ENCODE assay signal across 23 cellular contexts in the genomic region with DNA sequence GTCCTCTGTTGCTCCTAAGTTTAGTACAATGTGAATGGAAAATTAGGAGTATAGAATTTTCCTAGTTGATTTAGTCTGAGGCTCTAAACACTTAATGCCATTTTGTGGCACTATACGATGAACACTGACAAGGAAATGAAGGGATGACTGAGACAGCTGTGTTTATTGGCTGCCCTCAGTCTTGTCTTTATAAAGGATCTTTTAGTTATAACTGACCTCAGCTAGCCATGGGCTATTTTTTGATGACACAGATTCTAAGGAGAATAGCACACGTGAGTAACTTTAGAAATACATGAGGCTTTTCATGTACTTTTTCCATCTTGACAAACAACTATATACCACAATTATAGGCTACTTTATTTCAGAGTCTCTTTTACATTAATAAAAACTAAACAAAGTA.
"Had no signal": no experiment of that assay in that cellular context is flagged by ENCODE, and none has a peak within 500 bp of the region (broad histone marks: within the 10 kb centered on the region; RNA-seq: fewer than 3 reads in every experiment).

No MANE protein-coding gene starts in this region.

- H3K4me1 ChIP-seq: left lung, right lobe of liver, spleen had no signal

- H3K4me1 Mint-ChIP-seq: naive thymus-derived CD8-positive, alpha-beta T cell; stimulated activated naive B cell treated with anti-CD40 and anti-IgM and Interleukin-4, amounts not matched to agents 10 μg/mL and 1 μg/mL and 100 μg/mL, for 72 hours had no signal

- H3K36me3 Mint-ChIP-seq: mesothelial cell of epicardium; naive thymus-derived CD8-positive, alpha-beta T cell; stimulated activated naive B cell treated with anti-CD40 and anti-IgM and Interleukin-4, amounts not matched to agents 10 μg/mL and 1 μg/mL and 100 μg/mL, for 72 hours had no signal

- H3K4me3 Mint-ChIP-seq: mesothelial cell of epicardium; naive thymus-derived CD8-positive, alpha-beta T cell; nephron progenitor cell; stimulated activated naive B cell treated with anti-CD40 and anti-IgM and Interleukin-4, amounts not matched to agents 10 μg/mL and 1 μg/mL and 100 μg/mL, for 72 hours; stimulated activated naive CD8-positive, alpha-beta T cell treated with anti-CD3 and anti-CD28 coated beads, Interleukin-15, Interleukin-2, amounts not matched to agents 100 ng/mL and 50 ng/mL, for 24 hours had no signal

- H3K4me3 ChIP-seq: dorsolateral prefrontal cortex, heart right ventricle, left lung, mucosa of descending colon, right lobe of liver, spleen, thoracic aorta, tibial nerve, upper lobe of left lung had no signal

- H3K27ac ChIP-seq: dorsolateral prefrontal cortex, epithelial cell of prostate, left lung, right lobe of liver, spleen, tibial nerve, upper lobe of left lung had no signal

- H3K36me3 ChIP-seq: heart right ventricle, left lung, right lobe of liver, spleen, thoracic aorta, tibial nerve, upper lobe of left lung had no signal

- ATAC-seq: esophagus mucosa; heart right ventricle; left cardiac atrium; left lung; mucosa of descending colon; naive thymus-derived CD8-positive, alpha-beta T cell; right lobe of liver; stimulated activated naive B cell treated with anti-CD40 and anti-IgM and Interleukin-4, amounts not matched to agents 10 μg/mL and 1 μg/mL and 100 μg/mL, for 72 hours had no signal

- DNase-seq: dorsolateral prefrontal cortex; effector CD4-positive, alpha-beta T cell; foreskin fibroblast; glutamatergic neuron; heart right ventricle; hippocampal formation; left cardiac atrium; left lung; mesenchymal stem cell; mucosa of descending colon; naive thymus-derived CD8-positive, alpha-beta T cell; nephron progenitor cell; nucleus accumbens; right lobe of liver; spleen; stimulated activated naive B cell treated with anti-CD40 and anti-IgM and Interleukin-4, amounts not matched to agents 10 μg/mL and 1 μg/mL and 100 μg/mL, for 72 hours; upper lobe of left lung had no signal

- H3K27me3 ChIP-seq: dorsolateral prefrontal cortex, heart right ventricle, left lung, right lobe of liver, spleen, tibial nerve, upper lobe of left lung had no signal

- H3K9me3 ChIP-seq: heart right ventricle, left lung, mucosa of descending colon, right lobe of liver, spleen, thoracic aorta, tibial nerve, upper lobe of left lung had no signal

- H3K27ac Mint-ChIP-seq: mesothelial cell of epicardium; nephron progenitor cell; stimulated activated naive B cell treated with anti-CD40 and anti-IgM and Interleukin-4, amounts not matched to agents 10 μg/mL and 1 μg/mL and 100 μg/mL, for 72 hours; stimulated activated naive CD8-positive, alpha-beta T cell treated with anti-CD3 and anti-CD28 coated beads, Interleukin-15, Interleukin-2, amounts not matched to agents 100 ng/mL and 50 ng/mL, for 24 hours had no signal

- H3K27me3 Mint-ChIP-seq: stimulated activated naive B cell treated with anti-CD40 and anti-IgM and Interleukin-4, amounts not matched to agents 10 μg/mL and 1 μg/mL and 100 μg/mL, for 72 hours; stimulated activated naive CD8-positive, alpha-beta T cell treated with anti-CD3 and anti-CD28 coated beads, Interleukin-15, Interleukin-2, amounts not matched to agents 100 ng/mL and 50 ng/mL, for 24 hours had no signal

- H3K9me3 Mint-ChIP-seq: mesothelial cell of epicardium; naive thymus-derived CD8-positive, alpha-beta T cell; nephron progenitor cell; stimulated activated naive B cell treated with anti-CD40 and anti-IgM and Interleukin-4, amounts not matched to agents 10 μg/mL and 1 μg/mL and 100 μg/mL, for 72 hours; stimulated activated naive CD8-positive, alpha-beta T cell treated with anti-CD3 and anti-CD28 coated beads, Interleukin-15, Interleukin-2, amounts not matched to agents 100 ng/mL and 50 ng/mL, for 24 hours had no signal
